In the genomic region with DNA sequence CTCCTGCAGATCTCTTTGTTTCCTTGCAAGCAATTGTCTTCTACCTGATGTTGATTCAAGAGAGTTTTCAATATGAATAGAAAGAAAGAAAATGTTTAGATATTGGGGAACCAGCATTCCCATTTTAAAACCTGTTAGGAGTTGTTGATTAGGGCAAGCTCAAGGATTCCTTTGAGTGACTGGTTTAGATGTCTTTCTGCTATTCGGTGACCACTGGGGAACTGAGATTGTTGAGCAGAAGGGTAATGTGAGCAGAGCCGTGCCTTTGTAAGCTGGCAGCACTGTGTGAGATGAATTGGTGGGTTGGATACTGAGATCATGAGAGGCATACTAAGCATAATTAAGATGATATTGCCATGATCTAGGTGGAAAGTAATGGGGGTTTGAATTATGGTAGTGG, we compare ENCODE assay signal across 1 cellular context.
TF ChIP-seq lines count a peak whose summit lies in the region.

No MANE protein-coding gene starts in this region.

TF ChIP-seq in GM23338, 12 proteins besides CTCF, POLR2A, EP300 and RAD21 (continued from another document):
- TF ChIP-seq STAT1 (IDR thresholded peaks at IDR 0.05; ENCODE audit: unreplicated experiment): no peak
